Comparison of ENCODE assay signal across 1 cellular context in the genomic region with DNA sequence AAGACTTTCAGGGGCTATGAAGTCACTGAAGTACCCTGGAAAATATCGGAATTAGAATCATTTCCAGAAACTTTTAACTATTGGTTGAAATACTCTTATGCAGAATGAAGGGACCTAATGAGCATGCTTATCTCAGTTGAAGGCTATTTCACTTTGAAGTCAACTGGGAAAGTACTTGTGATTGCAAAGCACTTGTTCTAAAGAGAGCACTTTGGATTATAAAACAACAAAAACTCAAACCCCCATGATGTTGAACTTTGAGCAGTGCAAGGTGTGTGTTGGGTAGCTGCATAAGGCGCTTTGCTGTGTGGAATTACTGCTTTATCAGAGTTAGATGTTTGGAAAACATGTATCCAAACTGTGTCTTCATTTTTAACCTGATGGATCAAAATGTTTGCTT.
TF ChIP-seq lines count a peak whose summit lies in the region.

No MANE protein-coding gene starts in this region.

TF ChIP-seq in liver, 16 proteins besides CTCF, POLR2A, EP300 and RAD21 (continued from another document):
- TF ChIP-seq, protein P1, sequence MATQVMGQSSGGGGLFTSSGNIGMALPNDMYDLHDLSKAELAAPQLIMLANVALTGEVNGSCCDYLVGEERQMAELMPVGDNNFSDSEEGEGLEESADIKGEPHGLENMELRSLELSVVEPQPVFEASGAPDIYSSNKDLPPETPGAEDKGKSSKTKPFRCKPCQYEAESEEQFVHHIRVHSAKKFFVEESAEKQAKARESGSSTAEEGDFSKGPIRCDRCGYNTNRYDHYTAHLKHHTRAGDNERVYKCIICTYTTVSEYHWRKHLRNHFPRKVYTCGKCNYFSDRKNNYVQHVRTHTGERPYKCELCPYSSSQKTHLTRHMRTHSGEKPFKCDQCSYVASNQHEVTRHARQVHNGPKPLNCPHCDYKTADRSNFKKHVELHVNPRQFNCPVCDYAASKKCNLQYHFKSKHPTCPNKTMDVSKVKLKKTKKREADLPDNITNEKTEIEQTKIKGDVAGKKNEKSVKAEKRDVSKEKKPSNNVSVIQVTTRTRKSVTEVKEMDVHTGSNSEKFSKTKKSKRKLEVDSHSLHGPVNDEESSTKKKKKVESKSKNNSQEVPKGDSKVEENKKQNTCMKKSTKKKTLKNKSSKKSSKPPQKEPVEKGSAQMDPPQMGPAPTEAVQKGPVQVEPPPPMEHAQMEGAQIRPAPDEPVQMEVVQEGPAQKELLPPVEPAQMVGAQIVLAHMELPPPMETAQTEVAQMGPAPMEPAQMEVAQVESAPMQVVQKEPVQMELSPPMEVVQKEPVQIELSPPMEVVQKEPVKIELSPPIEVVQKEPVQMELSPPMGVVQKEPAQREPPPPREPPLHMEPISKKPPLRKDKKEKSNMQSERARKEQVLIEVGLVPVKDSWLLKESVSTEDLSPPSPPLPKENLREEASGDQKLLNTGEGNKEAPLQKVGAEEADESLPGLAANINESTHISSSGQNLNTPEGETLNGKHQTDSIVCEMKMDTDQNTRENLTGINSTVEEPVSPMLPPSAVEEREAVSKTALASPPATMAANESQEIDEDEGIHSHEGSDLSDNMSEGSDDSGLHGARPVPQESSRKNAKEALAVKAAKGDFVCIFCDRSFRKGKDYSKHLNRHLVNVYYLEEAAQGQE (IDR thresholded peaks at IDR 0.05): no peak
